3 cellular contexts compared by ENCODE assay signal in genomic region chr19:50402544-50403301, GRCh38.
TF ChIP-seq lines count a peak whose summit lies in the region.

No MANE protein-coding gene starts in this region.

TF ChIP-seq in SK-N-SH, 30 proteins besides CTCF, POLR2A, EP300 and RAD21:
- TF ChIP-seq FOXM1 (IDR thresholded peaks at IDR 0.05; ENCODE audit: low read depth) (no peak), GABPA (IDR thresholded peaks at IDR 0.05; ENCODE audit: low read depth) (no peak), FOSL2 (IDR thresholded peaks at IDR 0.05; ENCODE audit: borderline replicate concordance, low read depth) (no peak), SMC3 (IDR thresholded peaks at IDR 0.05; ENCODE audit: low read depth, low read length) (no peak), RFX5 (IDR thresholded peaks at IDR 0.05; ENCODE audit: low read length) (no peak), CHD2 (IDR thresholded peaks at IDR 0.05; ENCODE audit: low read length, partially characterized antibody) (no peak), EZH2phosphoT487 (IDR thresholded peaks at IDR 0.05; ENCODE audit: borderline replicate concordance, low read depth) (no peak), GATA2 (CRISPR knock-in tag; IDR thresholded peaks at IDR 0.05) (no peak), IRF3 (IDR thresholded peaks at IDR 0.05; ENCODE audit: low read depth, low read length) (no peak), POLR2AphosphoS5 (IDR thresholded peaks at IDR 0.05; ENCODE audit: low read depth, low read length) (no peak), FOXJ3 (CRISPR knock-in tag; IDR thresholded peaks at IDR 0.05) (no peak), TAF1 (IDR thresholded peaks at IDR 0.05; ENCODE audit: borderline replicate concordance, low read depth, low read length) (no peak), TEAD4 (IDR thresholded peaks at IDR 0.05; ENCODE audit: borderline replicate concordance, insufficient read depth) (no peak)
- TF ChIP-seq, protein P1, sequence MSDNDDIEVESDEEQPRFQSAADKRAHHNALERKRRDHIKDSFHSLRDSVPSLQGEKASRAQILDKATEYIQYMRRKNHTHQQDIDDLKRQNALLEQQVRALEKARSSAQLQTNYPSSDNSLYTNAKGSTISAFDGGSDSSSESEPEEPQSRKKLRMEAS (IDR thresholded peaks at IDR 0.05; ENCODE audit: low read depth) = no peak
- TF ChIP-seq, protein P2, sequence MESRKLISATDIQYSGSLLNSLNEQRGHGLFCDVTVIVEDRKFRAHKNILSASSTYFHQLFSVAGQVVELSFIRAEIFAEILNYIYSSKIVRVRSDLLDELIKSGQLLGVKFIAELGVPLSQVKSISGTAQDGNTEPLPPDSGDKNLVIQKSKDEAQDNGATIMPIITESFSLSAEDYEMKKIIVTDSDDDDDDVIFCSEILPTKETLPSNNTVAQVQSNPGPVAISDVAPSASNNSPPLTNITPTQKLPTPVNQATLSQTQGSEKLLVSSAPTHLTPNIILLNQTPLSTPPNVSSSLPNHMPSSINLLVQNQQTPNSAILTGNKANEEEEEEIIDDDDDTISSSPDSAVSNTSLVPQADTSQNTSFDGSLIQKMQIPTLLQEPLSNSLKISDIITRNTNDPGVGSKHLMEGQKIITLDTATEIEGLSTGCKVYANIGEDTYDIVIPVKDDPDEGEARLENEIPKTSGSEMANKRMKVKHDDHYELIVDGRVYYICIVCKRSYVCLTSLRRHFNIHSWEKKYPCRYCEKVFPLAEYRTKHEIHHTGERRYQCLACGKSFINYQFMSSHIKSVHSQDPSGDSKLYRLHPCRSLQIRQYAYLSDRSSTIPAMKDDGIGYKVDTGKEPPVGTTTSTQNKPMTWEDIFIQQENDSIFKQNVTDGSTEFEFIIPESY (IDR thresholded peaks at IDR 0.05; ENCODE audit: borderline replicate concordance, low read depth) = no peak
- TF ChIP-seq, protein P3, sequence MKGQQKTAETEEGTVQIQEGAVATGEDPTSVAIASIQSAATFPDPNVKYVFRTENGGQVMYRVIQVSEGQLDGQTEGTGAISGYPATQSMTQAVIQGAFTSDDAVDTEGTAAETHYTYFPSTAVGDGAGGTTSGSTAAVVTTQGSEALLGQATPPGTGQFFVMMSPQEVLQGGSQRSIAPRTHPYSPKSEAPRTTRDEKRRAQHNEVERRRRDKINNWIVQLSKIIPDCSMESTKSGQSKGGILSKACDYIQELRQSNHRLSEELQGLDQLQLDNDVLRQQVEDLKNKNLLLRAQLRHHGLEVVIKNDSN (IDR thresholded peaks at IDR 0.05; ENCODE audit: borderline replicate concordance, low read depth) = no peak

TF ChIP-seq in SK-N-SH treated with all-trans-retinoic acid at 6 μM for 48 hours, 23 proteins besides CTCF, POLR2A, EP300 and RAD21:
- no peak for TF ChIP-seq BACH2 (CRISPR knock-in tag; IDR thresholded peaks at IDR 0.05; ENCODE audit: borderline replicate concordance)
- TF ChIP-seq ZNF565 (CRISPR knock-in tag; conservative IDR thresholded peaks at IDR 0.05; ENCODE audit: low read depth) = no peak
- no peak for TF ChIP-seq POU6F1 (CRISPR knock-in tag; IDR thresholded peaks at IDR 0.05; ENCODE audit: borderline replicate concordance, low read depth)
- no peak for TF ChIP-seq ZC3H10 (CRISPR knock-in tag; IDR thresholded peaks at IDR 0.05)
- TF ChIP-seq ARNTL (CRISPR knock-in tag; IDR thresholded peaks at IDR 0.05; ENCODE audit: borderline replicate concordance, low read depth) = no peak
- no peak for TF ChIP-seq ZFP3 (CRISPR knock-in tag; IDR thresholded peaks at IDR 0.05)
- TF ChIP-seq ZNF8 (CRISPR knock-in tag; IDR thresholded peaks at IDR 0.05) = no peak
- no peak for TF ChIP-seq SNAI2 (CRISPR knock-in tag; IDR thresholded peaks at IDR 0.05)
- TF ChIP-seq ISL1 (CRISPR knock-in tag; IDR thresholded peaks at IDR 0.05) = no peak
- no peak for TF ChIP-seq TCF4 (CRISPR knock-in tag; IDR thresholded peaks at IDR 0.05; ENCODE audit: borderline replicate concordance)
- no peak for TF ChIP-seq RARB (CRISPR knock-in tag; IDR thresholded peaks at IDR 0.05)
- TF ChIP-seq ESRRG (CRISPR knock-in tag; IDR thresholded peaks at IDR 0.05) = no peak
- no peak for TF ChIP-seq ZFP30 (CRISPR knock-in tag; IDR thresholded peaks at IDR 0.05)

TF ChIP-seq in K562, 482 proteins besides CTCF, POLR2A, EP300 and RAD21:
- no peak for TF ChIP-seq HNRNPK (IDR thresholded peaks at IDR 0.05; ENCODE audit: low read depth, low read length, poor library complexity, severe bottlenecking)
- no peak for TF ChIP-seq ATF1 (CRISPR knock-in tag; IDR thresholded peaks at IDR 0.05)
- TF ChIP-seq ATF1 (tag; IDR thresholded peaks at IDR 0.05) = no peak
- TF ChIP-seq, protein P4, sequence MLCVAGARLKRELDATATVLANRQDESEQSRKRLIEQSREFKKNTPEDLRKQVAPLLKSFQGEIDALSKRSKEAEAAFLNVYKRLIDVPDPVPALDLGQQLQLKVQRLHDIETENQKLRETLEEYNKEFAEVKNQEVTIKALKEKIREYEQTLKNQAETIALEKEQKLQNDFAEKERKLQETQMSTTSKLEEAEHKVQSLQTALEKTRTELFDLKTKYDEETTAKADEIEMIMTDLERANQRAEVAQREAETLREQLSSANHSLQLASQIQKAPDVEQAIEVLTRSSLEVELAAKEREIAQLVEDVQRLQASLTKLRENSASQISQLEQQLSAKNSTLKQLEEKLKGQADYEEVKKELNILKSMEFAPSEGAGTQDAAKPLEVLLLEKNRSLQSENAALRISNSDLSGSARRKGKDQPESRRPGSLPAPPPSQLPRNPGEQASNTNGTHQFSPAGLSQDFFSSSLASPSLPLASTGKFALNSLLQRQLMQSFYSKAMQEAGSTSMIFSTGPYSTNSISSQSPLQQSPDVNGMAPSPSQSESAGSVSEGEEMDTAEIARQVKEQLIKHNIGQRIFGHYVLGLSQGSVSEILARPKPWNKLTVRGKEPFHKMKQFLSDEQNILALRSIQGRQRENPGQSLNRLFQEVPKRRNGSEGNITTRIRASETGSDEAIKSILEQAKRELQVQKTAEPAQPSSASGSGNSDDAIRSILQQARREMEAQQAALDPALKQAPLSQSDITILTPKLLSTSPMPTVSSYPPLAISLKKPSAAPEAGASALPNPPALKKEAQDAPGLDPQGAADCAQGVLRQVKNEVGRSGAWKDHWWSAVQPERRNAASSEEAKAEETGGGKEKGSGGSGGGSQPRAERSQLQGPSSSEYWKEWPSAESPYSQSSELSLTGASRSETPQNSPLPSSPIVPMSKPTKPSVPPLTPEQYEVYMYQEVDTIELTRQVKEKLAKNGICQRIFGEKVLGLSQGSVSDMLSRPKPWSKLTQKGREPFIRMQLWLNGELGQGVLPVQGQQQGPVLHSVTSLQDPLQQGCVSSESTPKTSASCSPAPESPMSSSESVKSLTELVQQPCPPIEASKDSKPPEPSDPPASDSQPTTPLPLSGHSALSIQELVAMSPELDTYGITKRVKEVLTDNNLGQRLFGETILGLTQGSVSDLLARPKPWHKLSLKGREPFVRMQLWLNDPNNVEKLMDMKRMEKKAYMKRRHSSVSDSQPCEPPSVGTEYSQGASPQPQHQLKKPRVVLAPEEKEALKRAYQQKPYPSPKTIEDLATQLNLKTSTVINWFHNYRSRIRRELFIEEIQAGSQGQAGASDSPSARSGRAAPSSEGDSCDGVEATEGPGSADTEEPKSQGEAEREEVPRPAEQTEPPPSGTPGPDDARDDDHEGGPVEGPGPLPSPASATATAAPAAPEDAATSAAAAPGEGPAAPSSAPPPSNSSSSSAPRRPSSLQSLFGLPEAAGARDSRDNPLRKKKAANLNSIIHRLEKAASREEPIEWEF (CRISPR knock-in tag; IDR thresholded peaks at IDR 0.05) = no peak
- TF ChIP-seq RBFOX2 (IDR thresholded peaks at IDR 0.05; ENCODE audit: low read depth, low read length) = peak; percentile 43
- no peak for TF ChIP-seq MCM7 (IDR thresholded peaks at IDR 0.05)
- TF ChIP-seq, protein P5, sequence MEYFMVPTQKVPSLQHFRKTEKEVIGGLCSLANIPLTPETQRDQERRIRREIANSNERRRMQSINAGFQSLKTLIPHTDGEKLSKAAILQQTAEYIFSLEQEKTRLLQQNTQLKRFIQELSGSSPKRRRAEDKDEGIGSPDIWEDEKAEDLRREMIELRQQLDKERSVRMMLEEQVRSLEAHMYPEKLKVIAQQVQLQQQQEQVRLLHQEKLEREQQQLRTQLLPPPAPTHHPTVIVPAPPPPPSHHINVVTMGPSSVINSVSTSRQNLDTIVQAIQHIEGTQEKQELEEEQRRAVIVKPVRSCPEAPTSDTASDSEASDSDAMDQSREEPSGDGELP (CRISPR knock-in tag; IDR thresholded peaks at IDR 0.05; ENCODE audit: borderline replicate concordance) = no peak
- TF ChIP-seq MTA1 (IDR thresholded peaks at IDR 0.05; ENCODE audit: borderline replicate concordance) = no peak
- TF ChIP-seq MAFG (tag; conservative IDR thresholded peaks at IDR 0.05) = no peak
- TF ChIP-seq ZNF76 (CRISPR knock-in tag; IDR thresholded peaks at IDR 0.05; ENCODE audit: borderline replicate concordance) = no peak
- TF ChIP-seq POLR2G (IDR thresholded peaks at IDR 0.05; ENCODE audit: low read depth, low read length) = peak; percentile 49
